ENCODE assay signal across 13 cellular contexts in genomic region chr11:6365659-6366058, GRCh38.
"Had no signal": no experiment of that assay in that cellular context is flagged by ENCODE, and none has a peak within 500 bp of the region (broad histone marks: within the 10 kb centered on the region; RNA-seq: fewer than 3 reads in every experiment).

No MANE protein-coding gene starts in this region.

- DNase-seq: activated B cell treated with CpG ODN at 0.5 μM for 24 hours; activated CD4-positive, alpha-beta T cell treated with anti-CD3 and anti-CD28 coated beads, Interleukin-2, amount 10 ng/mL, durations not matched to agents 24 days and 14 days; activated naive CD4-positive, alpha-beta T cell treated with Interleukin-2 at 50 U/mL for 16 hours; activated naive CD8-positive, alpha-beta T cell treated with anti-CD3 and anti-CD28 coated beads, Interleukin-2, amount 50 U/mL, for 24 hours; esophagus squamous epithelium; foreskin fibroblast; heart left ventricle; naive B cell; right cardiac atrium; stimulated activated naive B cell treated with anti-CD40 and anti-IgM and Interleukin-4, amounts not matched to agents 10 μg/mL and 1 μg/mL and 100 μg/mL, for 72 hours; upper lobe of left lung had no signal

- H3K36me3 ChIP-seq: cardiac muscle cell, esophagus squamous epithelium, heart left ventricle, suprapubic skin, upper lobe of left lung had no signal

- H3K27ac ChIP-seq: cardiac muscle cell, esophagus squamous epithelium, heart left ventricle, suprapubic skin, upper lobe of left lung had no signal

- ATAC-seq: activated naive CD8-positive, alpha-beta T cell treated with anti-CD3 and anti-CD28 coated beads, Interleukin-2, amount 50 U/mL, for 24 hours; heart left ventricle; right cardiac atrium; stimulated activated naive B cell treated with anti-CD40 and anti-IgM and Interleukin-4, amounts not matched to agents 10 μg/mL and 1 μg/mL and 100 μg/mL, for 72 hours had no signal

- H3K27me3 ChIP-seq: cardiac muscle cell, esophagus squamous epithelium, heart left ventricle, suprapubic skin, upper lobe of left lung had no signal

- H3K4me3 ChIP-seq: cardiac muscle cell, esophagus squamous epithelium, heart left ventricle, suprapubic skin, upper lobe of left lung had no signal

- H3K4me1 ChIP-seq: suprapubic skin had no signal

- H3K9me3 ChIP-seq: esophagus squamous epithelium, heart left ventricle, suprapubic skin, upper lobe of left lung had no signal
